8 cellular contexts compared by ENCODE assay signal in genomic region chr17:43576563-43577229, GRCh38. TPM values are rescaled to one million over a fixed set of nuclear protein-coding genes. Genes with fewer than 3 reads are reported as not detected.
DNase-seq lines count a peak whose midpoint lies in the region; ATAC-seq, FAIRE-seq and TF ChIP-seq lines count a peak whose summit lies in the region.

No MANE protein-coding gene starts in this region.

- H3K27me3 ChIP-seq in dorsolateral prefrontal cortex (no peaks in the 10 kb centered on the region), lower lobe of right lung (ENCODE audit: low read depth) (no peaks in the 10 kb centered on the region)

- H3K9me3 ChIP-seq in lower lobe of right lung = no peaks in the 10 kb centered on the region

- peak; percentile 74 to 85 for ATAC-seq in lower lobe of right lung
- no peak for ATAC-seq in GM21360 (IDR thresholded peaks at IDR 0.05; ENCODE audit: unreplicated experiment)

- H3K27ac ChIP-seq in dorsolateral prefrontal cortex = no peak overlapping the region
- H3K27ac ChIP-seq in lower lobe of right lung = no peak overlapping the region

- peaks cover 19% of the 10 kb centered on the region for H3K4me1 ChIP-seq in lower lobe of right lung

- intact Hi-C loops in dorsolateral prefrontal cortex (cut with DNase I) (loop anchor here (1.0 to 5.0 kb wide), 4 partner anchors 49 to 181 kb away; partner anchors contain the start of gene SOST (in 1 of the 2)), lower lobe of right lung (cut with DNase I) (loop anchor here (10.0 kb wide), 1 partner anchor 188 kb away; no protein-coding TSS in a partner anchor)

- no peak for FAIRE-seq in H54 (lab: Jason Lieb, UNC)

- TF ChIP-seq CTCF in dorsolateral prefrontal cortex (IDR thresholded peaks at IDR 0.05 in 54 of 56, conservative IDR thresholded peaks at IDR 0.05 in 2 of 56; ENCODE audit: low read depth in 1 of 56, partially characterized antibody in 56 of 56) (peak; percentile 82 to 99 (median 96)), lower lobe of right lung (IDR thresholded peaks at IDR 0.05) (peak; percentile 91)

- H3K36me3 ChIP-seq in lower lobe of right lung = no peaks in the 10 kb centered on the region

- peak; percentile 77 for DNase-seq in AG20443 (ENCODE audit: low spot score)
- peak; percentile 52 for DNase-seq in H54 (ENCODE audit: insufficient read length, low spot score)
- DNase-seq in NCI-H524 (lab: John Stamatoyannopoulos, UW) = peak; percentile 61 to 71
- DNase-seq in activated CD4-positive, alpha-beta T cell treated with anti-CD3 and anti-CD28 coated beads, Interleukin-2, amount 50 U/mL, for 1 hour = peak; percentile 64
- DNase-seq in dorsolateral prefrontal cortex = peak; percentile 48 to 81 (median 66)
- peak; percentile 69 for DNase-seq in lower lobe of right lung
- DNase-seq in stimulated activated CD8-positive, alpha-beta memory T cell treated with anti-CD3 and anti-CD28 coated beads, Interleukin-15, amount 100 ng/mL, for 24 hours (ENCODE audit: low read depth) = peak; percentile 25

- H3K4me3 ChIP-seq in dorsolateral prefrontal cortex = no peak overlapping the region
- H3K4me3 ChIP-seq in lower lobe of right lung = no peak overlapping the region

- no peak for TF ChIP-seq POLR2A in H54 (IDR thresholded peaks at IDR 0.05; ENCODE audit: low read depth, low read length)

RNA-seq across cellular contexts. Expression of gene ETV4, which starts 30.6 kb away (rescaled TPM):
- total RNA-seq in dorsolateral prefrontal cortex (10 to 100 TPM in 1 of 120 experiments, 1 to 10 TPM in 65, under 1 TPM in 51, not detected in 3; 0.20 to 15.2 (median 1.1) TPM), lower lobe of right lung (2.2 TPM)

Comparison
In these comparisons a context has a peak if more than half of its experiments do, and no peak if none do; other contexts are left out.
1. DNase-seq: peak in every context shown above with its lines; median percentile 77 in AG20443; 69 in lower lobe of right lung; 66 in dorsolateral prefrontal cortex; 66 in NCI-H524; 64 in activated CD4-positive, alpha-beta T cell treated with anti-CD3 and anti-CD28 coated beads, Interleukin-2, amount 50 U/mL, for 1 hour; 52 in H54; 25 in stimulated activated CD8-positive, alpha-beta memory T cell treated with anti-CD3 and anti-CD28 coated beads, Interleukin-15, amount 100 ng/mL, for 24 hours.